Comparison of ENCODE assay signal across 8 cellular contexts in genomic region chr20:51525241-51526104, GRCh38. TPM values are rescaled to one million over a fixed set of nuclear protein-coding genes. Genes with fewer than 3 reads are reported as not detected.
DNase-seq lines count a peak whose midpoint lies in the region; ATAC-seq, FAIRE-seq and TF ChIP-seq lines count a peak whose summit lies in the region.

No MANE protein-coding gene starts in this region.

- H3K36me3 ChIP-seq in smooth muscle cell (ENCODE audit: low read depth) (no peaks in the 10 kb centered on the region), gastrocnemius medialis (no peaks in the 10 kb centered on the region)

- WGBS in smooth muscle cell (ENCODE audit: low lambda C conversion rate) = 55% methylated on average over 17 of the region's 20 CpGs

- intact Hi-C loops in gastrocnemius medialis (cut with DNase I; ENCODE audit: low total_unique reads) = no loop called here

- H3K27ac ChIP-seq in coronary artery = peak overlapping the region in 1 of 2 donors; percentile 49
- peak overlapping the region; percentile 7 for H3K27ac ChIP-seq in smooth muscle cell (ENCODE audit: low read depth)
- H3K27ac ChIP-seq in gastrocnemius medialis = no peak overlapping the region

- no peaks in the 10 kb centered on the region for H3K27me3 ChIP-seq in smooth muscle cell (ENCODE audit: low read depth)
- H3K27me3 ChIP-seq in gastrocnemius medialis = no peaks in the 10 kb centered on the region

- in situ Hi-C loops in gastrocnemius medialis (cut with MboI; ENCODE audit: low sequenced_read_pairs in 4 of 4) = no loop called here

- no peaks in the 10 kb centered on the region for H3K9me3 ChIP-seq in T-helper 17 cell (ENCODE audit: control insufficient read depth, low read length, poor library complexity, severe bottlenecking)
- no peaks in the 10 kb centered on the region for H3K9me3 ChIP-seq in smooth muscle cell (replicated peaks; ENCODE audit: low read depth)
- H3K9me3 ChIP-seq in gastrocnemius medialis = no peaks in the 10 kb centered on the region

- peak overlapping the region; percentile 31 for H3K4me2 ChIP-seq in smooth muscle cell

- TF ChIP-seq CTCF in coronary artery (IDR thresholded peaks at IDR 0.05) = no peak
- no peak for TF ChIP-seq CTCF in smooth muscle cell (IDR thresholded peaks at IDR 0.05; ENCODE audit: borderline replicate concordance, insufficient read depth, poor library complexity, severe bottlenecking)
- TF ChIP-seq CTCF in gastrocnemius medialis (IDR thresholded peaks at IDR 0.05 in 4 of 5, conservative IDR thresholded peaks at IDR 0.05 in 1 of 5) = no peak
- no peak for TF ChIP-seq CTCF in chondrocyte (IDR thresholded peaks at IDR 0.05)

- H3K4me1 ChIP-seq in smooth muscle cell (ENCODE audit: low read depth) = no peaks in the 10 kb centered on the region
- H3K4me1 ChIP-seq in gastrocnemius medialis = peaks cover 6 to 7% of the 10 kb centered on the region in 2 donors

- H3K4me1 Mint-ChIP-seq in T-helper 17 cell = peaks cover 66% of the 10 kb centered on the region
- peaks cover 32% of the 10 kb centered on the region for H3K4me1 Mint-ChIP-seq in chondrocyte (ENCODE audit: low read depth)

- H3K79me2 ChIP-seq in smooth muscle cell (ENCODE audit: low read depth) = peaks cover 19% of the 10 kb centered on the region

- H3K4me3 ChIP-seq in coronary artery (peak overlapping the region; percentile 18), smooth muscle cell (no peak overlapping the region), gastrocnemius medialis (no peak overlapping the region)

- ATAC-seq in T-helper 17 cell (peak; percentile 57), gastrocnemius medialis (no peak), HG02973 (IDR thresholded peaks at IDR 0.05; ENCODE audit: unreplicated experiment) (no peak)

- no peaks in the 10 kb centered on the region for H3K27me3 Mint-ChIP-seq in T-helper 17 cell
- no peaks in the 10 kb centered on the region for H3K27me3 Mint-ChIP-seq in chondrocyte (ENCODE audit: low read depth)

- H3K27ac Mint-ChIP-seq in T-helper 17 cell (peak overlapping the region; percentile 98), chondrocyte (ENCODE audit: unreplicated experiment) (no peak overlapping the region)

- H3F3A ChIP-seq in smooth muscle cell (ENCODE audit: low read depth) = peaks cover 17% of the 10 kb centered on the region

- no peak overlapping the region for H3K9ac ChIP-seq in smooth muscle cell (ENCODE audit: low read depth)

- peak; percentile 82 for FAIRE-seq in GM19239 (lab: Jason Lieb, UNC)

- no peak overlapping the region for H2AFZ ChIP-seq in smooth muscle cell (ENCODE audit: low read depth)

- no peak for TF ChIP-seq POLR2A in gastrocnemius medialis (IDR thresholded peaks at IDR 0.05)

- no peak for DNase-seq in GM19239 (ENCODE audit: insufficient read length, low spot score)
- DNase-seq in T-helper 17 cell = peak; percentile 19 to 47 (median 30)
- DNase-seq in coronary artery (ENCODE audit: low spot score) = no peak
- no peak for DNase-seq in smooth muscle cell (lab: John Stamatoyannopoulos, UW; ENCODE audit: unreplicated experiment)
- no peak for DNase-seq in gastrocnemius medialis
- DNase-seq in chondrocyte (ENCODE audit: low spot score) = no peak
- DNase-seq in A172 (ENCODE audit: low spot score) = no peak

- H4K20me1 ChIP-seq in smooth muscle cell (ENCODE audit: low read depth) = no peaks in the 10 kb centered on the region

- no peaks in the 10 kb centered on the region for H3K9me3 Mint-ChIP-seq in chondrocyte (ENCODE audit: low read depth)

- H3K4me3 Mint-ChIP-seq in T-helper 17 cell = peak overlapping the region; percentile 94
- no peak overlapping the region for H3K4me3 Mint-ChIP-seq in chondrocyte (ENCODE audit: unreplicated experiment)

- H3K36me3 Mint-ChIP-seq in T-helper 17 cell (ENCODE audit: low read depth) (peaks cover 4% of the 10 kb centered on the region), chondrocyte (ENCODE audit: low read depth) (no peaks in the 10 kb centered on the region)

RNA-seq across cellular contexts. Expression of gene NFATC2, which starts 17.0 kb away (rescaled TPM):
- total RNA-seq in T-helper 17 cell (10 to 100 TPM; 51.0 to 58.7 TPM), smooth muscle cell (4.1 and 8.4 TPM in 2 replicates), gastrocnemius medialis (1 to 10 TPM; 1.6 to 3.9 (median 2.8) TPM), chondrocyte (2.0 to 2.6 TPM (median 2.2 TPM) in 3 replicates)
- polyA plus RNA-seq in smooth muscle cell = 5.5 and 5.8 TPM in 2 replicates
- total RNA-seq in A172 (2014; rRNA removed; shearing (Covaris generic)) = 0.28 and 0.43 TPM in 2 replicates

Comparison
In these comparisons a context has a peak if more than half of its experiments do, and no peak if none do; other contexts are left out.
1. DNase-seq: peak in T-helper 17 cell (3 of 3); none in GM19239 (single experiment), coronary artery (single experiment), smooth muscle cell (single experiment), gastrocnemius medialis (0 of 2), chondrocyte (single experiment) and A172 (single experiment).